Comparison of ENCODE assay signal across 17 cellular contexts in the genomic region with DNA sequence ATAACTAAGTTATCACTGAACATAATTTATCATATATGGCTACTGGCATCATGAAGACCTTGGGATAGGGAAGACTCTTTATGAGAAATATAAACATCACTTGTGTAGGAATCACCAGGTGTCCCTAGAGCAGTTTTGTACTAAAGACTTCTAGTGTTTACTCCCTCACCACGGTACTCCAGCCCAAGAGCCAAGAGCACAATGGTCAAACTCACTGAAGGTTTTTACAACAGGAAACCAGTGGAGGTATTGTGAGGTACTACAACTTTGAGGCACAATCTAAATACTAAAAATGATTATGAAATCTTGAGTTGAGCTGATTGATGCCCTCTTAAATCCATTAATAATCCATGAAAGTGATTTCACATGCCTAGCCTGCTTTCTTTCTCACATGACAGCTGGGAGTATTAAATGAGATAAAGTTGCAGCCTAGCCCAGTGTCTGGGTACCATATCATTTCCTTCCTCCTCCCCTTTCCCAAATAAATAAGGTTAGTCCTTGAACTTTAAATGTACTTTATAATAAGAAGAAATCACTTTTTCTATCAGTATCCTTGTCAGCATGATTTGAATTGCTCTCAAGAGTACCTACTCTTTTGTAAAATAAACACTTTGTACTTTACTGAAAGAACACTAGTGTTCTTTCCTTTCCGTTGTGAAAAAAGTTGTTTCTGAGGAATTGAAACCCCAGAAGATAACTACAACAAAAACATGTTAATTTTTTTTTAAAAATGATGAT. TPM values are rescaled to one million over a fixed set of nuclear protein-coding genes. Genes with fewer than 3 reads are reported as not detected.
DNase-seq lines count a peak whose midpoint lies in the region; ATAC-seq and TF ChIP-seq lines count a peak whose summit lies in the region.
"Had no signal": no experiment of that assay in that cellular context is flagged by ENCODE, and none has a peak within 500 bp of the region (broad histone marks: within the 10 kb centered on the region; RNA-seq: fewer than 3 reads in every experiment).

No MANE protein-coding gene starts in this region.

- DNase-seq in cardiac muscle cell (ENCODE audit: low read depth in 1 of 2, low spot score in 1 of 2) (no peak), left ventricle myocardium inferior (no peak), left lung (no peak), endothelial cell (ENCODE audit: low spot score) (no peak)
- DNase-seq: activated CD4-positive, CD25-positive, alpha-beta regulatory T cell; DMS79; GM23248; NCI-H2081 treated with DMSO at 0.1 percent for 48 hours; stimulated activated CD4-positive, alpha-beta T cell treated with anti-CD3 and anti-CD28 coated beads, Interleukin-12 subunit alpha, Interleukin-12 subunit beta, amount 100 ng/mL, for 4 hours had no signal

- H3K4me3 Mint-ChIP-seq in endothelial cell (ENCODE audit: unreplicated experiment), result no peak overlapping the region
- H3K4me3 Mint-ChIP-seq: type B pancreatic cell had no signal

- H3K9me3 Mint-ChIP-seq in endothelial cell (ENCODE audit: unreplicated experiment), result no peaks in the 10 kb centered on the region
- H3K9me3 Mint-ChIP-seq: type B pancreatic cell had no signal

- H3K4me2 ChIP-seq in OCI-LY3 (ENCODE audit: low read length), result peak overlapping the region; percentile 42

- ATAC-seq in left lung (peak; percentile 81), HG03135 (IDR thresholded peaks at IDR 0.05; ENCODE audit: unreplicated experiment) (no peak), HG03045 (IDR thresholded peaks at IDR 0.05; ENCODE audit: unreplicated experiment) (no peak), HG02885 (IDR thresholded peaks at IDR 0.05; ENCODE audit: poor library complexity, unreplicated experiment) (no peak)

- H3K4me3 ChIP-seq in cardiac muscle cell, result no peak overlapping the region
- no peak overlapping the region for H3K4me3 ChIP-seq in left ventricle myocardium inferior
- no peak overlapping the region for H3K4me3 ChIP-seq in OCI-LY3 (ENCODE audit: low read length)
- no peak overlapping the region for H3K4me3 ChIP-seq in left lung
- H3K4me3 ChIP-seq: GM23248, SK-N-MC had no signal

- no peak for TF ChIP-seq CTCF in cardiac muscle cell (IDR thresholded peaks at IDR 0.05; ENCODE audit: low read depth, low read length)
- no peak for TF ChIP-seq CTCF in left ventricle myocardium inferior (IDR thresholded peaks at IDR 0.05; ENCODE audit: borderline replicate concordance)
- TF ChIP-seq CTCF in OCI-LY3 (IDR thresholded peaks at IDR 0.05; ENCODE audit: low read depth, low read length), result no peak
- no peak for TF ChIP-seq CTCF in left lung (IDR thresholded peaks at IDR 0.05)
- no peak for TF ChIP-seq CTCF in endothelial cell (IDR thresholded peaks at IDR 0.05; ENCODE audit: unreplicated experiment)

- H3K4me1 ChIP-seq in cardiac muscle cell (ENCODE audit: low read depth) (no peaks in the 10 kb centered on the region), left ventricle myocardium inferior (peaks cover 8% of the 10 kb centered on the region), OCI-LY3 (ENCODE audit: low read length) (peaks cover 43% of the 10 kb centered on the region), left lung (peaks cover 0 to 11% of the 10 kb centered on the region in 2 donors)

- peaks cover 3% of the 10 kb centered on the region for H3K27me3 Mint-ChIP-seq in endothelial cell (ENCODE audit: unreplicated experiment)
- H3K27me3 Mint-ChIP-seq: type B pancreatic cell had no signal

- peak overlapping the region; percentile 53 for H3K27ac ChIP-seq in cardiac muscle cell
- H3K27ac ChIP-seq in left ventricle myocardium inferior (replicated peaks), result no peak overlapping the region
- H3K27ac ChIP-seq in OCI-LY3 (ENCODE audit: low read length), result peak overlapping the region; percentile 58
- peak overlapping the region; percentile 0 to 22 for H3K27ac ChIP-seq in left lung
- H3K27ac ChIP-seq: GM23248, HL-60, SK-N-MC had no signal

- peaks cover 40% of the 10 kb centered on the region for H3K36me3 Mint-ChIP-seq in endothelial cell (ENCODE audit: low read depth, unreplicated experiment)

- H3K4me1 Mint-ChIP-seq in endothelial cell (ENCODE audit: unreplicated experiment), result peaks cover 16% of the 10 kb centered on the region

- no peak overlapping the region for H2AFZ ChIP-seq in OCI-LY3 (ENCODE audit: low read depth, low read length)
- H2AFZ ChIP-seq: GM23248 had no signal

- H3K9ac ChIP-seq in OCI-LY3 (ENCODE audit: low read length), result no peak overlapping the region
- H3K9ac ChIP-seq: GM23248 had no signal

- peaks cover 22% of the 10 kb centered on the region for H3K36me3 ChIP-seq in cardiac muscle cell
- peaks cover 54% of the 10 kb centered on the region for H3K36me3 ChIP-seq in left ventricle myocardium inferior
- H3K36me3 ChIP-seq in OCI-LY3 (replicated peaks; ENCODE audit: low read depth, low read length), result peaks cover 39% of the 10 kb centered on the region
- peaks cover 0 to 39% of the 10 kb centered on the region in 2 donors for H3K36me3 ChIP-seq in left lung

- intact Hi-C loops in left ventricle myocardium inferior (cut with micrococcal nuclease) (no loop called here), left lung (cut with DNase I) (no loop called here)

- peaks cover 4% of the 10 kb centered on the region; the same call in 1 of the 2 replicates for H4K20me1 ChIP-seq in OCI-LY3 (ENCODE audit: insufficient read depth, low read length)

- H3K79me2 ChIP-seq in OCI-LY3 (ENCODE audit: low read length), result no peaks in the 10 kb centered on the region

- no peak overlapping the region for H3K27ac Mint-ChIP-seq in endothelial cell (ENCODE audit: unreplicated experiment)
- H3K27ac Mint-ChIP-seq: type B pancreatic cell had no signal

- H3K9me3 ChIP-seq in cardiac muscle cell (ENCODE audit: low read depth) (no peaks in the 10 kb centered on the region), left ventricle myocardium inferior (replicated peaks) (no peaks in the 10 kb centered on the region), OCI-LY3 (ENCODE audit: insufficient read depth, low read length) (no peaks in the 10 kb centered on the region), left lung (no peaks in the 10 kb centered on the region)

- H3K27me3 ChIP-seq in cardiac muscle cell (no peaks in the 10 kb centered on the region), left ventricle myocardium inferior (ENCODE audit: low read depth) (no peaks in the 10 kb centered on the region), OCI-LY3 (ENCODE audit: low read depth, low read length) (no peaks in the 10 kb centered on the region), left lung (no peaks in the 10 kb centered on the region)

RNA-seq across cellular contexts. Expression of a gene that starts 26.5 kb away (rescaled TPM):
- total RNA-seq in cardiac muscle cell (122 and 139 TPM in 2 replicates), left ventricle myocardium inferior (84.6 TPM), left lung (10 to 100 TPM; 88.8 to 99.6 TPM), endothelial cell (ENCODE audit: unreplicated experiment) (83.6 TPM)
- 219 and 243 TPM in 2 replicates for polyA plus RNA-seq in cardiac muscle cell

RNA-seq across cellular contexts. Expression of a gene that starts 36.7 kb away (rescaled TPM):
- total RNA-seq in cardiac muscle cell, result 10.1 and 10.9 TPM in 2 replicates
- 8.4 and 10.4 TPM in 2 replicates for polyA plus RNA-seq in cardiac muscle cell
- total RNA-seq in left ventricle myocardium inferior, result 16.5 TPM
- 10 to 100 TPM; 42.3 to 44.0 TPM for total RNA-seq in left lung
- total RNA-seq in endothelial cell (ENCODE audit: unreplicated experiment), result 10.3 TPM

RNA-seq across cellular contexts. Expression of a gene that starts 38.7 kb away (rescaled TPM):
- total RNA-seq in cardiac muscle cell (not detected in 2 replicates), left ventricle myocardium inferior (0.03 TPM), left lung (under 1 TPM; 0.03 TPM), endothelial cell (ENCODE audit: unreplicated experiment) (0.05 TPM)
- not detected in 2 replicates for polyA plus RNA-seq in cardiac muscle cell
- total RNA-seq: astrocyte, GM23248 had no signal
- polyA plus RNA-seq: GM23248 had no signal
